Comparison of ENCODE assay signal across 7 cellular contexts in the genomic region with DNA sequence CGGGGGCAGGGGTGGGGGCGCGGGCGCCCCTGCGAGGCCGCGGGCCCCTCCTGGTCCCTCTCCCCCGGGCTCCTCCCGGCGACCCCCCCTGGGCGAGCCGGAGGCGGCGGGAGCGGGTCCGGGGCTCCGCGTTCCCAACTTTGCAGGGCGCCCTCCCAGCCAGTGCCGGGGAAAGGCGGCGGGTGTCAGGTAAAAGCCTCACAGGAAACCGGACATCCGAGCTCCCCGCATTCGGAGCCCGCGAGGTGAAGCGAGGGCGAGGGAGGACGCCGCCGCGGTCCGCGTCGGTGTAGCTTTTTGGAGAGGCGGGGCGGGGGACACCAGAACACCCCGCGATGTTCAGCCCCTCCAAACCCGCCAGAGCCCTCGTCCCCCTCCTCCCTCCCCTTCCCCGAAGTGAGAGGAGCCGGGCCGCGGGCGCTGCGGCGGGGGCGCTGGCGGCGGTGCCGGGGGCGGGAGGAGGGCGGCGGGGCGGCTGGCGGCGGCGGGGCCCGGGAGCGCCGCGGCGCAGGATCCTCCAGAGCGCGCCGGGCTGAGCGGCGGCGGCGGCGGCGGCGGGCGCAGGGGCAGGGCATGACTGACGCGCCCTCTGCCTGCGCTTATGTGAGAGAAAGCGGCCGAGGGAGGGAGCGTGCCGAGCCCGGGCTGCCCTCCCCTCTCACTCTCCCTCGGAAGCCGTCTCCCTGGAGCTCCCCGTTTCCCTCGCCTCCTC. TPM values are rescaled to one million over a fixed set of nuclear protein-coding genes. Genes with fewer than 3 reads are reported as not detected.
A peak's percentile ranks its signal among the peaks of the same experiment; 100 is the strongest.
DNase-seq lines count a peak whose midpoint lies in the region; ATAC-seq and TF ChIP-seq lines count a peak whose summit lies in the region.

A gene with protein sequence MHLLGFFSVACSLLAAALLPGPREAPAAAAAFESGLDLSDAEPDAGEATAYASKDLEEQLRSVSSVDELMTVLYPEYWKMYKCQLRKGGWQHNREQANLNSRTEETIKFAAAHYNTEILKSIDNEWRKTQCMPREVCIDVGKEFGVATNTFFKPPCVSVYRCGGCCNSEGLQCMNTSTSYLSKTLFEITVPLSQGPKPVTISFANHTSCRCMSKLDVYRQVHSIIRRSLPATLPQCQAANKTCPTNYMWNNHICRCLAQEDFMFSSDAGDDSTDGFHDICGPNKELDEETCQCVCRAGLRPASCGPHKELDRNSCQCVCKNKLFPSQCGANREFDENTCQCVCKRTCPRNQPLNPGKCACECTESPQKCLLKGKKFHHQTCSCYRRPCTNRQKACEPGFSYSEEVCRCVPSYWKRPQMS (minus strand): TSS at position 575 of the 712 bp plus-strand sequence. CDS start 611 bp downstream, outside the sequence.

- H3K27me3 ChIP-seq in aorta (ENCODE audit: control insufficient read depth in 1 of 2, insufficient read depth in 2 of 2, low read length in 1 of 2): no peaks in the 10 kb centered on the region

- WGBS in aorta, 2 donors: 0 to 1% methylated on average over 43 to 89 of the region's 89 CpGs

- peak; percentile 73 for ATAC-seq in GM21619 (IDR thresholded peaks at IDR 0.05; ENCODE audit: unreplicated experiment)
- ATAC-seq in aorta (ENCODE audit: low FRiP score): peak; percentile 83

- H3K9me3 ChIP-seq in aorta (ENCODE audit: control insufficient read depth, low read length): no peaks in the 10 kb centered on the region

- TF ChIP-seq CTCF in GM12865 (IDR thresholded peaks at IDR 0.05; ENCODE audit: insufficient read depth, low read depth, low read length, missing control alignments): peak; percentile 8

- H3K36me3 ChIP-seq in aorta (ENCODE audit: control insufficient read depth in 1 of 2, insufficient read depth in 2 of 2, low read length in 1 of 2): no peaks in the 10 kb centered on the region

- no peaks in the 10 kb centered on the region for H3K4me1 ChIP-seq in aorta (ENCODE audit: control insufficient read depth in 1 of 2, insufficient read depth in 2 of 2, low read length in 2 of 2)

- DNase-seq in GM12865 (ENCODE audit: low read depth): peak; percentile 45
- peak; percentile 32 for DNase-seq in HuH-7.5 (ENCODE audit: low spot score)
- peak; percentile 5 to 13 for DNase-seq in activated CD4-positive, alpha-beta T cell treated with anti-CD3 and anti-CD28 coated beads, Interleukin-2, amount 50 U/mL, for 48 hours
- DNase-seq in fibroblast of peridontal ligament (ENCODE audit: extremely low read depth): peak; percentile 69
- peak; percentile 84 for DNase-seq in myocyte (ENCODE audit: low read depth)
- DNase-seq in aorta: peak; percentile 61 to 85

- peak within 1 kb of the TSS; percentile 35 for H3K4me3 ChIP-seq in GM12865 (ENCODE audit: low read depth, low read length)
- peak within 1 kb of the TSS; percentile 79 to 96 for H3K4me3 ChIP-seq in aorta (ENCODE audit: low read length in 2 of 2)

- intact Hi-C loops in aorta (cut with DNase I): loop anchor here in 1 of 2 donors (5.0 kb wide), 1 partner anchor 255 kb away; no protein-coding TSS in a partner anchor

- H3K27ac ChIP-seq in aorta (ENCODE audit: low read depth in 1 of 2, low read length in 2 of 2): no peak within 1 kb of the TSS

RNA-seq across cellular contexts. Expression of the gene that starts here (rescaled TPM):
- total RNA-seq in myocyte (8.1 and 13.0 TPM in 2 replicates), aorta (10 to 100 TPM; 20.2 to 25.3 TPM)
- 13.4 TPM for polyA plus RNA-seq in myocyte (2012)
- under 1 TPM in 1 of 2 donors, not detected in 1; 0.59 TPM for polyA plus RNA-seq in aorta

Comparison
In these comparisons a context has a peak if more than half of its experiments do, and no peak if none do; other contexts are left out.
1. DNase-seq: peak in every context shown above with its lines; median percentile 84 in myocyte; 73 in aorta; 69 in fibroblast of peridontal ligament; 45 in GM12865; 32 in HuH-7.5; 9 in activated CD4-positive, alpha-beta T cell treated with anti-CD3 and anti-CD28 coated beads, Interleukin-2, amount 50 U/mL, for 48 hours.